Comparison of ENCODE assay signal across 18 cellular contexts in the genomic region with DNA sequence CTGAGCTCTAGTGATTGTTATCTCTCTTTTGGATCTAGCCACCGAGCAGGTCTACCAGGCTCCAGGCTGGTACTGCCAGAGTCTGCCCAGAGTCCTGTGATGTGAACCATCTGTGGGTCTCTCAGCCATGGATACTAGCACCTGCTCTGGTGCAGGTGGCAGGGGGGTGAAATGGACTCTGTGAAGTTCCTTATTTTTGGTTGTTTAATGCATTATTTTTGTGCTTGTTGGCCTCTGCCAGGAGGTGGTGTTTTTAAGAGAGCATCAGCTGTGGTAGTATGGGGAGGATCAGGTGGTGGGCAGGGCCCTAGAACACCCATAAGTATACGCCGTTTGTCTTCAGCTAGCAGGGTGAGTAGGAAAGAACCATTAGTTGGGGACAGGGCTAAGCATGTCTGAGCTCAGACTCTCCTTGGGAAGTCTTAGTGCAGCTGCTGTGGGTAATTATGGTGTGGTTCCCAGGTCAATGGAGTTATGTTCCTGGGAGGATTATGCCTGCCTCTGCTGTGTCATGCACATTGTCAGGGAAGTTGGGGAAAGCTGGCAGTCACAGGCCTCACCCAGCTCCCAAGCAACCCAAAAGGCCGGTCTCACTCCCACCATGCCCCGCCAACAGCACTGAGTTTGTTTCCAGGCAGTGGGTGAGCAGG.
"Had no signal": no experiment of that assay in that cellular context is flagged by ENCODE, and none has a peak within 500 bp of the region (broad histone marks: within the 10 kb centered on the region; RNA-seq: fewer than 3 reads in every experiment).

No MANE protein-coding gene starts in this region.

- H3K4me3 ChIP-seq: colonic mucosa, dorsolateral prefrontal cortex, esophagus squamous epithelium, gastrocnemius medialis, spleen, tibial artery had no signal

- DNase-seq: activated CD4-positive, alpha-beta T cell treated with anti-CD3 and anti-CD28 coated beads for 1 hour; activated CD4-positive, alpha-beta T cell treated with anti-CD3 and anti-CD28 coated beads, Interleukin-2, amount 50 U/mL, for 1 hour; activated CD8-positive, alpha-beta T cell treated with anti-CD3 and anti-CD28 coated beads, Interleukin-2, amount 10 ng/mL, durations not matched to agents 7 days and 5 days; activated naive CD8-positive, alpha-beta T cell treated with anti-CD3 and anti-CD28 coated beads for 36 hours; activated T-cell treated with anti-CD3 and anti-CD28 coated beads, Interleukin-2, amount 50 U/mL, for 24 hours; colonic mucosa; dorsolateral prefrontal cortex; effector memory CD8-positive, alpha-beta T cell; esophagus squamous epithelium; gastrocnemius medialis; hypothalamus; left ventricle myocardium superior; mammary epithelial cell; retina; spleen; stimulated activated CD4-positive, alpha-beta T cell treated with anti-CD3 and anti-CD28 coated beads, Interleukin-4, amount 100 ng/mL, for 1 hour; tibial artery had no signal

- H3K4me1 ChIP-seq: colonic mucosa, esophagus squamous epithelium, gastrocnemius medialis, spleen, tibial artery had no signal

- H3K27me3 ChIP-seq: colonic mucosa, dorsolateral prefrontal cortex, esophagus squamous epithelium, gastrocnemius medialis, spleen, tibial artery had no signal

- H3K9me3 ChIP-seq: colonic mucosa, esophagus squamous epithelium, gastrocnemius medialis, tibial artery had no signal

- ATAC-seq: activated CD8-positive, alpha-beta T cell treated with anti-CD3 and anti-CD28 coated beads, Interleukin-2, amount 10 ng/mL, durations not matched to agents 7 days and 5 days; activated T-helper 17 cell treated with anti-CD3 and anti-CD28 coated beads, Interleukin-2, amount 50 U/mL, for 72 hours; effector memory CD8-positive, alpha-beta T cell; gastrocnemius medialis; left ventricle myocardium superior had no signal

- H3K27ac ChIP-seq: colonic mucosa, dorsolateral prefrontal cortex, esophagus squamous epithelium, gastrocnemius medialis, spleen, tibial artery had no signal

- H3K36me3 ChIP-seq: colonic mucosa, esophagus squamous epithelium, gastrocnemius medialis, spleen, tibial artery had no signal
